Comparison of ENCODE assay signal across 9 cellular contexts in the genomic region with DNA sequence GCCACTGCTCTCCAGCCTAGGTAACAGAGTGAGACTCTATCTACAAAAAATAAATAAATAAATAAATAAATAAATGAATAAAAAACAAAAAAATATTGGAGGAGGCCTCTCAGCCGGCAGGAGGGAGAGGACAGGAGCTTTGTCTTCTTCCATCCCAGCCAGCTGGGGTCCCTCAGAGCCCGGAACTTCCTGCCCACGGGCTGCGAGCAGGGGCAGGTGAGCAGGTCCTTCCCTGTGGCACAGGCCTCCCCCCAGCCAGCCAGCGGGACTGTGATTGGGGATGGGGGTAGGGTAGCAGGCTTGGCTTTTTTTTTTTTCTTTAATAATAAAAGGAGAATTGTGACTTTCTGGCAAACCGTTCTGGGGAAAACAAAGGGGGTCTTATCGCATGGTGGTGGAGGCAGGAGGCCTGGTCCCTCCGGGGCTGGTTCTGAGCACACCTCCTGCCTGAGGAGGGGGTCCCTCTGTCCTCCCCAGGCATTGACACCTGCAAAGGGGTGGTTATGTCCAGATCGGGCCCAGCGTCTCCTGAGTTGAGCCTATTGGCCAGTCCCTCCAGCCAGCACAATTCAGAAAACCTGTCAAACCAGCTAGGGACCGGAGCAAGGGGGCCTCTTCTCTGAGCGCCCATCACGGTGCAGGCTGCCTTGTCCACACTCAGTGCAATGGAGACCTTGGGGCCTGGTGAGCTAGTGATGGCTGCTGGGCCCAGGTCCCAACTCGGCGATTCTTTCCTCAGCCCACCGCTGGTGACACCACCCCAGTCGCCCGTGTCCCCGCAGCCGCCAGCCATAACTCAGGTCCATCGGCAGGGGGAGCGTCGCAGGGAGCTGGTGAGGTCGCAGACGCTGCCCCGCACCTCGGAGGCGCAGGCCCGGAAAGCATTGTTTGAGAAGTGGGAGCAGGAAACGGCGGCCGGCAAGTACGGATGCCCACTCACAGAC. TPM values are rescaled to one million over a fixed set of nuclear protein-coding genes. Genes with fewer than 3 reads are reported as not detected.
A peak's percentile ranks its signal among the peaks of the same experiment; 100 is the strongest.
DNase-seq lines count a peak whose midpoint lies in the region; ATAC-seq lines count a peak whose summit lies in the region.
"Had no signal": no experiment of that assay in that cellular context is flagged by ENCODE, and none has a peak within 500 bp of the region (broad histone marks: within the 10 kb centered on the region; RNA-seq: fewer than 3 reads in every experiment).

No MANE protein-coding gene starts in this region.

- intact Hi-C loops in left colon (cut with DNase I, micrococcal nuclease) = no loop called here

- ATAC-seq in left colon (peak; percentile 82), GM18909 (IDR thresholded peaks at IDR 0.05; ENCODE audit: poor library complexity, unreplicated experiment) (no peak)

- DNase-seq in NCI-H1436 (lab: John Stamatoyannopoulos, UW) = peak; percentile 32
- DNase-seq in NCI-H1436 treated with DMSO at 0.1 percent for 48 hours (lab: John Stamatoyannopoulos, UW) = no peak
- DNase-seq in activated T-cell treated with anti-CD3 and anti-CD28 coated beads for 24 hours (ENCODE audit: low read depth) = peak; percentile 26
- peak in 1 of 2 donors; percentile 53 for DNase-seq in left colon
- peak; percentile 17 for DNase-seq in stimulated activated naive CD4-positive, alpha-beta T cell treated with Interleukin-2 at 50 U/mL for 16 hours (lab: John Stamatoyannopoulos, UW)
- DNase-seq in COR-L47 (lab: John Stamatoyannopoulos, UW) = no peak
- no peak for DNase-seq in NCI-H2196 treated with DMSO at 0.1 percent for 48 hours (lab: John Stamatoyannopoulos, UW; ENCODE audit: unreplicated experiment)

RNA-seq across cellular contexts. Expression of a gene that starts 10.3 kb away (rescaled TPM):
- total RNA-seq in left colon = under 1 TPM in 1 of 2 donors, not detected in 1; 0.25 TPM

RNA-seq across cellular contexts. Expression of a gene that starts 34.3 kb away (rescaled TPM):
- 100 to 1,000 TPM; 185 to 232 TPM for total RNA-seq in left colon
- total RNA-seq: aorta had no signal

RNA-seq across cellular contexts. Expression of a gene that starts 39.5 kb away (rescaled TPM):
- 10 to 100 TPM; 28.1 to 41.6 TPM for total RNA-seq in left colon

RNA-seq across cellular contexts. Expression of a gene that starts 46.8 kb away (rescaled TPM):
- under 1 TPM; 0.12 to 0.36 TPM for total RNA-seq in left colon
- total RNA-seq: aorta had no signal

Comparison
In these comparisons a context has a peak if more than half of its experiments do, and no peak if none do; other contexts are left out.
1. DNase-seq: peak in NCI-H1436 (single experiment), activated T-cell treated with anti-CD3 and anti-CD28 coated beads for 24 hours (single experiment) and stimulated activated naive CD4-positive, alpha-beta T cell treated with Interleukin-2 at 50 U/mL for 16 hours (single experiment); none in NCI-H1436 treated with DMSO at 0.1 percent for 48 hours (single experiment), COR-L47 (single experiment) and NCI-H2196 treated with DMSO at 0.1 percent for 48 hours (single experiment).